ENCODE assay signal across 10 cellular contexts in the genomic region with DNA sequence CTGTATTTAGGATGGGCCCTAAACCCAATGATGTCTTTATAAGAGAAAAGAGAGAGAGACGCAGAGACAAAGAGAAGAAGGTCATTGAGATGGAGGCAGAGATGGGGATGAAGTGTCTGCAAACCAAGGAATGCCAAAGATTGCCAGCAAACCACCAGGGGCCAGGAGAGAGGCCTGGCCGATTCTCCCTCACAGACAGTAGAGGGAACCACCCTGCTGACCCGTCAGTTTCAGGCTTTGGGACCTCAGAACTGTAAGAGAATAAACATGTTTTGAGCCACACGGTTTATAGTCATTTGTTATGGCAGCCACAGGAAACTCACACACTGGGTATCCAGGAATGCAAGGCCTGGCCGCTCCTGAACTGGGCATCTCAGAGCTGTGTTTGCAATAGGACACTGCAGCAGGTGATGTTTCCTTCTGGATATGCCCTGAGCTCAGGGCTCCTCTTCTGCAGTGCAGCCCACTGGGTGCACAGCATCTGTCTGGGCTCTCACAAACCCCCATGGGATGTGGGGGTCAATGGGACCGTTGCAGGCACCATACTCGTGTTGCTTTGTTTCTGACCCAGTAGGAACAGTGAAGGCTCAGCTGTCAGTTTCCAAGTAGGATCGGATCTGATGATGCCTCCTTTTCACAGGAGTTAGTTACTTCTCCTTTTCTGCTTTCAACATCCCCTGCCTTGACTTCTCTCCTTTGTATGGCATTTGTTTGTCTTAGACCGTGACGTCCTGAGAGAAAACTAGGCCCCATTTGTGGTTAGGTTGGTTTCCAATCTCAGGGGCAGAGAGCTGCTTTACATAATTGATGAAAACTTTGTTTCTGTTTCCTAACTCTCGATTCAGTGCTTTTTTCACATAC. TPM values are rescaled to one million over a fixed set of nuclear protein-coding genes. Genes with fewer than 3 reads are reported as not detected.
DNase-seq lines count a peak whose midpoint lies in the region; ATAC-seq and TF ChIP-seq lines count a peak whose summit lies in the region.
"Had no signal": no experiment of that assay in that cellular context is flagged by ENCODE, and none has a peak within 500 bp of the region (broad histone marks: within the 10 kb centered on the region; RNA-seq: fewer than 3 reads in every experiment).

No MANE protein-coding gene starts in this region.

- peak; percentile 31 for TF ChIP-seq CTCF in fibroblast of villous mesenchyme (IDR thresholded peaks at IDR 0.05; ENCODE audit: insufficient read depth, low read depth, low read length)

- intact Hi-C loops in aorta (cut with DNase I) (loop anchor here in 1 of 2 donors (10.0 kb wide), 1 partner anchor 418 kb away; no protein-coding TSS in a partner anchor), Right ventricle myocardium superior (cut with DNase I) (no loop called here)

- no peaks in the 10 kb centered on the region for H3K9me3 ChIP-seq in aorta (ENCODE audit: control insufficient read depth, low read length)

- no peak for DNase-seq in fibroblast of villous mesenchyme (ENCODE audit: low read depth)
- DNase-seq in G401 (ENCODE audit: low spot score) = no peak
- no peak for DNase-seq in NCI-H748 treated with DMSO at 0.1 percent for 48 hours (lab: John Stamatoyannopoulos, UW)
- no peak for DNase-seq in aorta
- DNase-seq in Right ventricle myocardium superior = no peak
- DNase-seq: dorsolateral prefrontal cortex; NK-92 treated with Interleukin-12 subunit alpha and Interleukin-12 subunit beta, amount 100 ng/mL, for 24 hours had no signal

- ATAC-seq in GM18499 (IDR thresholded peaks at IDR 0.05; ENCODE audit: insufficient read depth, unreplicated experiment) (peak; percentile 49), GM21576 (IDR thresholded peaks at IDR 0.05; ENCODE audit: unreplicated experiment) (peak; percentile 59), HG03575 (IDR thresholded peaks at IDR 0.05; ENCODE audit: extremely low read depth, insufficient number of reproducible peaks, low FRiP score, unreplicated experiment) (peak; percentile 47), aorta (ENCODE audit: low FRiP score) (no peak), Right ventricle myocardium superior (ENCODE audit: poor library complexity) (no peak)

- no peak overlapping the region for H3K27ac ChIP-seq in aorta (ENCODE audit: low read depth in 1 of 2, low read length in 2 of 2)

- H3K36me3 ChIP-seq in aorta (ENCODE audit: control insufficient read depth in 1 of 2, insufficient read depth in 2 of 2, low read length in 1 of 2) = peaks cover 0 to 2% of the 10 kb centered on the region in 2 donors

- in situ Hi-C loops in G401 (cut with HindIII; ENCODE audit: low sequenced_read_pairs) = no loop called here

- H3K27me3 ChIP-seq in aorta (ENCODE audit: control insufficient read depth in 1 of 2, insufficient read depth in 2 of 2, low read length in 1 of 2) = no peaks in the 10 kb centered on the region
- H3K27me3 ChIP-seq: dorsolateral prefrontal cortex had no signal

- H3K4me3 ChIP-seq in fibroblast of villous mesenchyme (ENCODE audit: low read depth, low read length) = no peak overlapping the region
- no peak overlapping the region for H3K4me3 ChIP-seq in aorta (ENCODE audit: low read length in 2 of 2)
- H3K4me3 ChIP-seq: dorsolateral prefrontal cortex had no signal

- 77 to 85% methylated on average over 11 of the region's 11 CpGs for WGBS in aorta, 2 donors

- no peaks in the 10 kb centered on the region for H3K4me1 ChIP-seq in aorta (ENCODE audit: control insufficient read depth in 1 of 2, insufficient read depth in 2 of 2, low read length in 2 of 2)

RNA-seq across cellular contexts. Expression of gene PTPN18, which starts 20.8 kb away (rescaled TPM):
- 17.7 and 18.4 TPM in 2 replicates for total RNA-seq in fibroblast of villous mesenchyme
- total RNA-seq in G401 (2014; rRNA removed; shearing (Covaris generic)) = 24.4 and 26.1 TPM in 2 replicates
- 10 to 100 TPM; 37.3 to 71.0 TPM for total RNA-seq in aorta
- polyA plus RNA-seq in aorta = 10 to 100 TPM; 41.8 to 44.2 TPM
- total RNA-seq in Right ventricle myocardium superior = 15.7 TPM

RNA-seq across cellular contexts. Expression of gene IMP4, which starts 34.0 kb away (rescaled TPM):
- total RNA-seq in fibroblast of villous mesenchyme = 60.5 and 68.0 TPM in 2 replicates
- 84.2 and 100 TPM in 2 replicates for total RNA-seq in G401 (2014; rRNA removed; shearing (Covaris generic))
- total RNA-seq in aorta = 10 to 100 TPM; 44.3 to 47.0 TPM
- 10 to 100 TPM; 42.4 to 77.2 TPM for polyA plus RNA-seq in aorta
- 60.2 TPM for total RNA-seq in Right ventricle myocardium superior

Comparison
In these comparisons a context has a peak if more than half of its experiments do, and no peak if none do; other contexts are left out.
1. ATAC-seq: peak in GM18499 (single experiment), GM21576 (single experiment) and HG03575 (single experiment); none in aorta (single experiment) and Right ventricle myocardium superior (single experiment).